In the genomic region with DNA sequence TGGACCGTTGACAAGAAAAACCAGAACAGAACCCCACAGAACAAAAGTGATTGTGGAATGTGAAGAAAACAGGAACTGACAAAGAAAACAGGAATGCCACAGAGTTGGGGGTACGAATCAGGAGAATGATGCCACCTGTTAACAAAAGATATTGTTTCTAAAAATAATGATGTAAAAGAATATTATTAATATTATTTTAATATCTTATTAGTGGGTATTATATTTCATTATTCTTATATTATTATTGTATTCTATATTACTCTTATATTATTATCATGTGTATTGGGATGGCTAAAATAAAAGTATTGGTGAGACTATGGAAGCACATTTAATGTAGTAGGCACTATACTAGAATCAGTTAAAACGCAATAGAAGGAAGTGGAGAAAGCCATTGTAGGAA, we compare ENCODE assay signal across 26 cellular contexts.
"Had no signal": no experiment of that assay in that cellular context is flagged by ENCODE, and none has a peak within 500 bp of the region (broad histone marks: within the 10 kb centered on the region; RNA-seq: fewer than 3 reads in every experiment).

No MANE protein-coding gene starts in this region.

- H3K4me1 Mint-ChIP-seq: endodermal cell had no signal

- ATAC-seq: effector memory CD8-positive, alpha-beta T cell; esophagus mucosa; foreskin keratinocyte; gastrocnemius medialis; gastroesophageal sphincter; heart left ventricle; heart right ventricle had no signal

- H3K27me3 Mint-ChIP-seq: dendritic cell treated with granulocyte-macrophage colony-stimulating factor and Interleukin-4, amounts not matched to agents 40 ng/mL and 50 ng/mL, for 4 days; effector memory CD8-positive, alpha-beta T cell had no signal

- H3K9me3 Mint-ChIP-seq: dendritic cell treated with granulocyte-macrophage colony-stimulating factor and Interleukin-4, amounts not matched to agents 40 ng/mL and 50 ng/mL, for 4 days; endodermal cell had no signal

- FAIRE-seq: colon, endometrium, endothelial cell of umbilical vein, frontal cortex had no signal

- DNase-seq: colonic mucosa; cortex of kidney; dermis blood vessel endothelial cell; dorsolateral prefrontal cortex; effector CD4-positive, alpha-beta T cell; effector CD8-positive, alpha-beta T cell; effector memory CD4-positive, alpha-beta T cell; effector memory CD8-positive, alpha-beta T cell; endodermal cell; erythroblast; esophagus squamous epithelium; foreskin fibroblast; foreskin keratinocyte; foreskin melanocyte; gastrocnemius medialis; glutamatergic neuron; head of caudate nucleus; heart left ventricle; heart right ventricle had no signal

- H3K27ac Mint-ChIP-seq: dendritic cell treated with granulocyte-macrophage colony-stimulating factor and Interleukin-4, amounts not matched to agents 40 ng/mL and 50 ng/mL, for 4 days; effector memory CD8-positive, alpha-beta T cell; endodermal cell had no signal

- H3K4me3 Mint-ChIP-seq: dendritic cell treated with granulocyte-macrophage colony-stimulating factor and Interleukin-4, amounts not matched to agents 40 ng/mL and 50 ng/mL, for 4 days; effector memory CD8-positive, alpha-beta T cell; endodermal cell had no signal
